Comparison of ENCODE assay signal across 2 cellular contexts in the genomic region with DNA sequence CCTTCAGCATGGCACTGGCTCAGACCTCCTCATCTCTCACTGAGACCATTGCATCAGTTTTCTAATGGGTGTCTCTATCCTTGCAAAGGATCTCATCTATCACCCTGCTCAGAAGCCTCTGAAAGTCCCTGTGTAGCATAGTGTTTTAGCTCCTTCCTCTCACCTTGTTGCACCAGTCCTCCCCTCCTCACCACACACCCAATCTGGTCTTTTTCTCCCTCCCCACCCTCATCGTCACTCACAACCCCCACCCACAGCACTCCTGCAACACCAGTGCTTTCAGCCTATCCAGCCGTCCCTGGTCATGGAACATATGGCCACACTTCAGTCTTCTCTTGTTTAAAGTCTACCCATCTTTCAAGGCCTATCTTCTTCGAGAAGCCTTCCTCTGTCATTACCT.
TF ChIP-seq lines count a peak whose summit lies in the region.

No MANE protein-coding gene starts in this region.

TF ChIP-seq in IMR-90, 13 proteins besides CTCF, POLR2A, EP300 and RAD21:
- TF ChIP-seq, protein P1, sequence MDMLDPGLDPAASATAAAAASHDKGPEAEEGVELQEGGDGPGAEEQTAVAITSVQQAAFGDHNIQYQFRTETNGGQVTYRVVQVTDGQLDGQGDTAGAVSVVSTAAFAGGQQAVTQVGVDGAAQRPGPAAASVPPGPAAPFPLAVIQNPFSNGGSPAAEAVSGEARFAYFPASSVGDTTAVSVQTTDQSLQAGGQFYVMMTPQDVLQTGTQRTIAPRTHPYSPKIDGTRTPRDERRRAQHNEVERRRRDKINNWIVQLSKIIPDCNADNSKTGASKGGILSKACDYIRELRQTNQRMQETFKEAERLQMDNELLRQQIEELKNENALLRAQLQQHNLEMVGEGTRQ (IDR thresholded peaks at IDR 0.05; ENCODE audit: low read depth, low read length): no peak
- TF ChIP-seq NFE2L2 (IDR thresholded peaks at IDR 0.05; ENCODE audit: low read depth, low read length) (no peak), MAZ (IDR thresholded peaks at IDR 0.05; ENCODE audit: borderline replicate concordance, low read depth, low read length) (no peak), RFX5 (IDR thresholded peaks at IDR 0.05; ENCODE audit: low read depth, low read length) (no peak), SMC3 (IDR thresholded peaks at IDR 0.05; ENCODE audit: low read depth, low read length) (no peak), MAFK (IDR thresholded peaks at IDR 0.05; ENCODE audit: low read depth, low read length) (no peak), CEBPB (IDR thresholded peaks at IDR 0.05; ENCODE audit: low read depth, low read length) (no peak), MXI1 (IDR thresholded peaks at IDR 0.05; ENCODE audit: borderline replicate concordance, low read depth, low read length) (no peak)

TF ChIP-seq in endothelial cell of umbilical vein, 7 proteins besides CTCF, POLR2A, EP300 and RAD21:
- TF ChIP-seq GATA2 (IDR thresholded peaks at IDR 0.05; ENCODE audit: insufficient read depth, insufficient read length, low read depth, low read length): no peak
- TF ChIP-seq JUN (IDR thresholded peaks at IDR 0.05; ENCODE audit: borderline replicate concordance, insufficient read depth, insufficient read length, low read depth): no peak
- TF ChIP-seq MYC (IDR thresholded peaks at IDR 0.05; ENCODE audit: low read depth, low read length): no peak
- TF ChIP-seq POLR2AphosphoS5 (IDR thresholded peaks at IDR 0.05; ENCODE audit: insufficient read depth, low read depth, low read length): no peak
